8 cellular contexts compared by ENCODE assay signal in genomic region chr22:27113211-27114030, GRCh38.
DNase-seq lines count a peak whose midpoint lies in the region; ATAC-seq and TF ChIP-seq lines count a peak whose summit lies in the region.

No MANE protein-coding gene starts in this region.

- H3K79me2 ChIP-seq in SK-N-SH (ENCODE audit: insufficient read depth), result no peaks in the 10 kb centered on the region

- peaks cover 20% of the 10 kb centered on the region for H3F3A ChIP-seq in SK-N-SH (replicated peaks; ENCODE audit: insufficient read depth)

- H3K9me2 ChIP-seq in SK-N-SH, result no peaks in the 10 kb centered on the region

- TF ChIP-seq CTCF in SK-N-SH (IDR thresholded peaks at IDR 0.05), result peak; percentile 24; the same call in 1 of the 2 replicates

- no peaks in the 10 kb centered on the region for H3K27me3 ChIP-seq in SK-N-SH (ENCODE audit: insufficient read depth)

- 17% methylated on average over 4 of the region's 4 CpGs for WGBS in SK-N-SH (ENCODE audit: low lambda C conversion rate)

- TF ChIP-seq EP300 in SK-N-SH (IDR thresholded peaks at IDR 0.05; ENCODE audit: borderline replicate concordance in 1 of 2, low read depth in 1 of 2, low read length in 1 of 2), result no peak

- no peak for TF ChIP-seq RAD21 in SK-N-SH (IDR thresholded peaks at IDR 0.05; ENCODE audit: low read length)

- H2AFZ ChIP-seq in SK-N-SH (ENCODE audit: low read depth), result no peak overlapping the region

- no peak overlapping the region; a peak in 1 of 4 replicates for H3K4me3 ChIP-seq in SK-N-SH (ENCODE audit: low read depth in 2 of 2, low read length in 1 of 2)

- no peak for ATAC-seq in GM18858 (IDR thresholded peaks at IDR 0.05; ENCODE audit: unreplicated experiment)

- peak overlapping the region; percentile 71 for H3K4me2 ChIP-seq in SK-N-SH

- peak; percentile 18 for DNase-seq in GOT3 (lab: John Stamatoyannopoulos, UW)
- no peak for DNase-seq in SK-N-SH
- DNase-seq in globus pallidus (ENCODE audit: low spot score), result peak; percentile 77
- DNase-seq in renal cortical epithelial cell (ENCODE audit: low read depth), result peak; percentile 97
- DNase-seq in UCSD-AML1 (lab: John Stamatoyannopoulos, UW; ENCODE audit: unreplicated experiment), result no peak
- DNase-seq in activated CD8-positive, alpha-beta memory T cell treated with anti-CD3 and anti-CD28 coated beads, Interleukin-2, amount 50 U/mL, for 48 hours, result no peak
- no peak for DNase-seq in G401 (ENCODE audit: low spot score)

- no peaks in the 10 kb centered on the region for H4K20me1 ChIP-seq in SK-N-SH (ENCODE audit: insufficient read depth)

- H3K36me3 ChIP-seq in SK-N-SH (replicated peaks in 1 of 2; ENCODE audit: control insufficient read depth in 1 of 2, insufficient read depth in 2 of 2, low read length in 1 of 2), result no peaks in the 10 kb centered on the region

- H3K27ac ChIP-seq in SK-N-SH (ENCODE audit: low read depth in 2 of 2, low read length in 1 of 2), result peak overlapping the region in 1 of 2 experiments; percentile 53; a peak in 2 of 4 replicates

- POLR2A ChIA-PET in SK-N-SH (lab: Yijun Ruan, JAX), result no interaction called here

- peaks cover 18 to 22% of the 10 kb centered on the region in 2 experiments for H3K4me1 ChIP-seq in SK-N-SH (ENCODE audit: control insufficient read depth in 1 of 2, insufficient read depth in 2 of 2, low read depth in 1 of 2, low read length in 1 of 2)

- H3K9ac ChIP-seq in SK-N-SH, result no peak overlapping the region; the same call in 1 of the 2 replicates

- H3K9me3 ChIP-seq in SK-N-SH, result no peaks in the 10 kb centered on the region

- in situ Hi-C loops in G401 (cut with HindIII; ENCODE audit: low sequenced_read_pairs), result no loop called here

- CTCF ChIA-PET in SK-N-SH (lab: Yijun Ruan, JAX), result no interaction called here

TF ChIP-seq in SK-N-SH, 30 proteins besides CTCF, POLR2A, EP300 and RAD21:
- TF ChIP-seq JUND (IDR thresholded peaks at IDR 0.05) (peak; percentile 53; the same call in 1 of the 2 replicates), SIN3A (IDR thresholded peaks at IDR 0.05; ENCODE audit: borderline replicate concordance, low read depth, low read length) (no peak), ELF1 (IDR thresholded peaks at IDR 0.05) (0 out of 2 replicates have a peak, but pooled peaks have one; percentile 4), PBX3 (IDR thresholded peaks at IDR 0.05) (peak; percentile 46; the same call in 1 of the 2 replicates), TCF12 (IDR thresholded peaks at IDR 0.05) (peak; percentile 63), FOSL2 (IDR thresholded peaks at IDR 0.05; ENCODE audit: borderline replicate concordance, low read depth) (peak; percentile 69; the same call in 1 of the 2 replicates), RXRA (IDR thresholded peaks at IDR 0.05; ENCODE audit: borderline replicate concordance, low read depth) (0 out of 2 replicates have a peak, but pooled peaks have one; percentile 20), FOXM1 (IDR thresholded peaks at IDR 0.05; ENCODE audit: low read depth) (no peak)

Comparison
In these comparisons a context has a peak if more than half of its experiments do, and no peak if none do; other contexts are left out.
1. DNase-seq: peak in GOT3 (single experiment), globus pallidus (single experiment) and renal cortical epithelial cell (single experiment); none in SK-N-SH (single experiment), UCSD-AML1 (single experiment), activated CD8-positive, alpha-beta memory T cell treated with anti-CD3 and anti-CD28 coated beads, Interleukin-2, amount 50 U/mL, for 48 hours (single experiment) and G401 (single experiment).